Comparison of ENCODE assay signal across 1 cellular context in genomic region chr3:194527726-194528125, GRCh38.
TF ChIP-seq lines count a peak whose summit lies in the region.

No MANE protein-coding gene starts in this region.

TF ChIP-seq in endothelial cell of umbilical vein, 7 proteins besides CTCF, POLR2A, EP300 and RAD21:
- no peak for TF ChIP-seq POLR2AphosphoS5 (IDR thresholded peaks at IDR 0.05; ENCODE audit: insufficient read depth, low read depth, low read length)
- no peak for TF ChIP-seq JUN (IDR thresholded peaks at IDR 0.05; ENCODE audit: borderline replicate concordance, insufficient read depth, insufficient read length, low read depth)
- TF ChIP-seq MYC (IDR thresholded peaks at IDR 0.05; ENCODE audit: low read depth, low read length), result no peak
- TF ChIP-seq EZH2 (IDR thresholded peaks at IDR 0.05; ENCODE audit: borderline replicate concordance, low read depth, low read length, severe bottlenecking), result no peak
- no peak for TF ChIP-seq GATA2 (IDR thresholded peaks at IDR 0.05; ENCODE audit: insufficient read depth, insufficient read length, low read depth, low read length)
- TF ChIP-seq MAX (IDR thresholded peaks at IDR 0.05; ENCODE audit: insufficient read depth, insufficient read length), result no peak
- no peak for TF ChIP-seq FOS (IDR thresholded peaks at IDR 0.05; ENCODE audit: borderline replicate concordance, insufficient read depth, low read length)
